In the genomic region with DNA sequence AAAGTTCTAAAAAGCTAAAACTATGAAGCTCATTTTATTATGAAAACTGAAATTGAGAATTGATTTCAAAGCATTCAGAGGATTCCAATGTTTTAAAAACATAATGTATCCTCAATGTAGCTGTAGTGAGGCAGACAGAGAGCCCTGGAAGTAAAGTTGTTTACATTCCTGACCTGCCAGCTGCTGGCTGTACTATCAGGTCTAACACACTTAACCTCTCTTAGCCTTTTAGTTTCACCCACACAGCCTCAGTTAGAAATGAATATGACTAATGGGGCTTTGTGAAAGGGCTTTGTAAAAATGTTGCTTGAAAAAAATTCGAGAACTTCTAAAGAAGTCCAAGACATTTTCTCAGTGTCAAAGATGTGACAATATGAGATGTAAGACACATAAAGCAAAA, we compare ENCODE assay signal across 12 cellular contexts.
DNase-seq lines count a peak whose midpoint lies in the region; ATAC-seq and TF ChIP-seq lines count a peak whose summit lies in the region.
"Had no signal": no experiment of that assay in that cellular context is flagged by ENCODE, and none has a peak within 500 bp of the region (broad histone marks: within the 10 kb centered on the region; RNA-seq: fewer than 3 reads in every experiment).

No MANE protein-coding gene starts in this region.

- POLR2A ChIA-PET in AG04449 (lab: Yijun Ruan, JAX), result no interaction called here

- DNase-seq in AG04449 (ENCODE audit: low read depth, low spot score) (peak; percentile 24), NCI-H748 treated with DMSO at 0.1 percent for 48 hours (lab: John Stamatoyannopoulos, UW) (peak; percentile 26), left ventricle myocardium superior (no peak)
- DNase-seq in activated CD4-positive, alpha-beta T cell treated with anti-CD3 and anti-CD28 coated beads for 4 hours, result no peak
- DNase-seq: cortex of kidney, PC-3, posterior cingulate gyrus had no signal

- intact Hi-C loops in left ventricle myocardium superior (cut with micrococcal nuclease), result no loop called here

- H3K4me3 ChIP-seq in AG04449 (ENCODE audit: low read depth, low read length), result no peak overlapping the region
- H3K4me3 ChIP-seq: BLaER1 had no signal

- TF ChIP-seq CTCF in AG04449 (IDR thresholded peaks at IDR 0.05; ENCODE audit: insufficient read depth, low read length, missing control alignments), result no peak

- peak; percentile 55 for ATAC-seq in GM19025 (IDR thresholded peaks at IDR 0.05; ENCODE audit: low read depth, unreplicated experiment)
- peak; percentile 87 for ATAC-seq in left ventricle myocardium superior
- ATAC-seq in GM18502 (IDR thresholded peaks at IDR 0.05; ENCODE audit: poor library complexity, unreplicated experiment), result no peak
- ATAC-seq in HG03378 (IDR thresholded peaks at IDR 0.05; ENCODE audit: unreplicated experiment), result no peak
- ATAC-seq in GM21528 (IDR thresholded peaks at IDR 0.05; ENCODE audit: low FRiP score, unreplicated experiment), result no peak

- CTCF ChIA-PET in AG04449 (lab: Yijun Ruan, JAX), result interaction anchor here (0.7 to 5.6 kb wide), 22 partner anchors 9 to 297 kb away, joined by 3 to 132 read pairs (median 6); no protein-coding TSS in a partner anchor

Comparison
In these comparisons a context has a peak if more than half of its experiments do, and no peak if none do; other contexts are left out.
1. DNase-seq: peak in AG04449 (single experiment) and NCI-H748 treated with DMSO at 0.1 percent for 48 hours (single experiment); none in left ventricle myocardium superior (single experiment) and activated CD4-positive, alpha-beta T cell treated with anti-CD3 and anti-CD28 coated beads for 4 hours (0 of 2).
2. ATAC-seq: peak in GM19025 (single experiment) and left ventricle myocardium superior (single experiment); none in GM18502 (single experiment), HG03378 (single experiment) and GM21528 (single experiment).